15 cellular contexts compared by ENCODE assay signal in genomic region chr14:40623641-40624040, GRCh38.
"Had no signal": no experiment of that assay in that cellular context is flagged by ENCODE, and none has a peak within 500 bp of the region (broad histone marks: within the 10 kb centered on the region; RNA-seq: fewer than 3 reads in every experiment).

No MANE protein-coding gene starts in this region.

- H3K27ac ChIP-seq: coronary artery, esophagus muscularis mucosa, pancreas, thyroid gland had no signal

- H3K27me3 ChIP-seq: esophagus muscularis mucosa, pancreas, thyroid gland had no signal

- H3K36me3 ChIP-seq: esophagus muscularis mucosa, pancreas, thyroid gland had no signal

- DNase-seq: activated CD4-positive, alpha-beta T cell treated with anti-CD3 and anti-CD28 coated beads, Interleukin-2, amount 10 ng/mL, durations not matched to agents 7 days and 5 days; activated CD4-positive, CD25-positive, alpha-beta regulatory T cell; activated CD8-positive, alpha-beta memory T cell treated with anti-CD3 and anti-CD28 coated beads, Interleukin-2, amount 50 U/mL, for 48 hours; activated gamma-delta T cell treated with Interleukin-2 at 50 U/mL for 16 hours; activated naive CD8-positive, alpha-beta T cell treated with anti-CD3 and anti-CD28 coated beads for 36 hours; central memory CD4-positive, alpha-beta T cell; islet precursor cell; midbrain; pancreas; stimulated activated CD4-positive, alpha-beta T cell treated with anti-CD3 and anti-CD28 coated beads, Interleukin-12 subunit alpha, Interleukin-12 subunit beta, amount 100 ng/mL, for 4 hours; stimulated activated CD4-positive, alpha-beta T cell treated with anti-CD3 and anti-CD28 coated beads, Interleukin-2, amount 100 ng/mL, for 24 hours; thyroid gland had no signal

- H3K4me3 ChIP-seq: coronary artery, esophagus muscularis mucosa, pancreas, thyroid gland had no signal

- ATAC-seq: left lobe of liver, pancreas had no signal

- H3K9me3 ChIP-seq: esophagus muscularis mucosa, pancreas, thyroid gland had no signal
